8 cellular contexts compared by ENCODE assay signal in genomic region chr13:94674609-94675348, GRCh38. TPM values are rescaled to one million over a fixed set of nuclear protein-coding genes. Genes with fewer than 3 reads are reported as not detected.
DNase-seq lines count a peak whose midpoint lies in the region; ATAC-seq, FAIRE-seq and TF ChIP-seq lines count a peak whose summit lies in the region.

No MANE protein-coding gene starts in this region.

- CTCF ChIA-PET in SK-N-SH (lab: Yijun Ruan, JAX) = interaction anchor here (0.6 to 3.2 kb wide), 38 partner anchors 9 to 748 kb away, joined by 3 to 36 read pairs (median 4); no protein-coding TSS in a partner anchor

- H3K79me2 ChIP-seq in SK-N-SH (ENCODE audit: insufficient read depth) = no peaks in the 10 kb centered on the region

- no peak overlapping the region for H3K9ac ChIP-seq in SK-N-SH

- H3K4me2 ChIP-seq in SK-N-SH = no peak overlapping the region

- TF ChIP-seq EP300 in SK-N-SH (IDR thresholded peaks at IDR 0.05; ENCODE audit: borderline replicate concordance in 1 of 2, low read depth in 1 of 2, low read length in 1 of 2) = no peak

- H3F3A ChIP-seq in SK-N-SH (replicated peaks; ENCODE audit: insufficient read depth) = no peaks in the 10 kb centered on the region

- 26% methylated on average over 5 of the region's 5 CpGs for WGBS in SK-N-SH (ENCODE audit: low lambda C conversion rate)

- H3K9me2 ChIP-seq in SK-N-SH = no peaks in the 10 kb centered on the region

- H3K4me3 ChIP-seq in LNCaP clone FGC (ENCODE audit: low read depth, low read length) = no peak overlapping the region
- H3K4me3 ChIP-seq in SK-N-SH (ENCODE audit: low read depth in 2 of 2, low read length in 1 of 2) = no peak overlapping the region
- no peak overlapping the region for H3K4me3 ChIP-seq in astrocyte of the spinal cord (ENCODE audit: low read depth, low read length)

- TF ChIP-seq RAD21 in SK-N-SH (IDR thresholded peaks at IDR 0.05; ENCODE audit: low read length) = peak; percentile 73

- H3K27me3 ChIP-seq in SK-N-SH (ENCODE audit: insufficient read depth) = peaks cover 4% of the 10 kb centered on the region; the same call in 1 of the 2 replicates

- no peak for FAIRE-seq in D721Med (lab: Jason Lieb, UNC)

- no peak overlapping the region for H3K27ac ChIP-seq in SK-N-SH (ENCODE audit: low read depth in 2 of 2, low read length in 1 of 2)

- no peak overlapping the region for H2AFZ ChIP-seq in SK-N-SH (ENCODE audit: low read depth)

- TF ChIP-seq CTCF in D721Med (IDR thresholded peaks at IDR 0.05; ENCODE audit: insufficient read depth, missing control alignments) = peak; percentile 69
- peak; percentile 64 for TF ChIP-seq CTCF in LNCaP clone FGC (IDR thresholded peaks at IDR 0.05; ENCODE audit: control insufficient read depth, extremely low read depth, insufficient read depth)
- peak; percentile 83 for TF ChIP-seq CTCF in SK-N-SH (IDR thresholded peaks at IDR 0.05)
- peak; percentile 79 for TF ChIP-seq CTCF in astrocyte of the spinal cord (IDR thresholded peaks at IDR 0.05; ENCODE audit: low read depth, low read length)

- POLR2A ChIA-PET in SK-N-SH (lab: Yijun Ruan, JAX) = no interaction called here

- in situ Hi-C loops in astrocyte of the spinal cord (cut with HindIII; ENCODE audit: low sequenced_read_pairs) = no loop called here

- ATAC-seq in GM21367 (IDR thresholded peaks at IDR 0.05; ENCODE audit: unreplicated experiment) = peak; percentile 74
- ATAC-seq in left lobe of liver = peak; percentile 85

- H3K9me3 ChIP-seq in SK-N-SH = no peaks in the 10 kb centered on the region

- peak; percentile 23 for DNase-seq in D721Med (ENCODE audit: insufficient read length, low spot score)
- DNase-seq in LNCaP clone FGC (ENCODE audit: low read depth) = peak; percentile 4
- DNase-seq in SK-N-SH = peak; percentile 52
- peak; percentile 34 for DNase-seq in astrocyte of the spinal cord (ENCODE audit: low read depth, low spot score)
- DNase-seq in left lobe of liver (ENCODE audit: low spot score) = peak; percentile 53
- peak; percentile 24 to 48 for DNase-seq in stimulated activated CD8-positive, alpha-beta memory T cell treated with anti-CD3 and anti-CD28 coated beads, Interleukin-2, amount 100 ng/mL, for 48 hours (ENCODE audit: low read depth in 2 of 2)
- DNase-seq in epidermal melanocyte (ENCODE audit: insufficient read length, low spot score) = no peak

- H3K36me3 ChIP-seq in SK-N-SH (replicated peaks in 1 of 2; ENCODE audit: control insufficient read depth in 1 of 2, insufficient read depth in 2 of 2, low read length in 1 of 2) = no peaks in the 10 kb centered on the region

- no peaks in the 10 kb centered on the region for H3K4me1 ChIP-seq in SK-N-SH (ENCODE audit: control insufficient read depth in 1 of 2, insufficient read depth in 2 of 2, low read depth in 1 of 2, low read length in 1 of 2)

- H4K20me1 ChIP-seq in SK-N-SH (ENCODE audit: insufficient read depth) = no peaks in the 10 kb centered on the region

TF ChIP-seq in SK-N-SH, 30 proteins besides CTCF, POLR2A, EP300 and RAD21:
- TF ChIP-seq NFIC (IDR thresholded peaks at IDR 0.05; ENCODE audit: borderline replicate concordance) = no peak
- peak; percentile 59 for TF ChIP-seq SMC3 (IDR thresholded peaks at IDR 0.05; ENCODE audit: low read depth, low read length)
- TF ChIP-seq FOSL2 (IDR thresholded peaks at IDR 0.05; ENCODE audit: borderline replicate concordance, low read depth) = no peak
- TF ChIP-seq RCOR1 (IDR thresholded peaks at IDR 0.05; ENCODE audit: low read length) = no peak
- no peak for TF ChIP-seq CHD2 (IDR thresholded peaks at IDR 0.05; ENCODE audit: low read length, partially characterized antibody)

RNA-seq across cellular contexts. Expression of gene SOX21, which starts 37.6 kb away (rescaled TPM):
- not detected in 2 replicates for polyA plus RNA-seq in SK-N-SH (2012; rRNA removed)
- not detected in 2 replicates for polyA plus RNA-seq in SK-N-SH (2012; cell fraction: cytosol; rRNA removed)
- polyA plus RNA-seq in SK-N-SH (2012; cell fraction: nucleus; rRNA removed) = not detected in 2 replicates
- not detected for total RNA-seq in left lobe of liver
